ENCODE assay signal across 14 cellular contexts in the genomic region with DNA sequence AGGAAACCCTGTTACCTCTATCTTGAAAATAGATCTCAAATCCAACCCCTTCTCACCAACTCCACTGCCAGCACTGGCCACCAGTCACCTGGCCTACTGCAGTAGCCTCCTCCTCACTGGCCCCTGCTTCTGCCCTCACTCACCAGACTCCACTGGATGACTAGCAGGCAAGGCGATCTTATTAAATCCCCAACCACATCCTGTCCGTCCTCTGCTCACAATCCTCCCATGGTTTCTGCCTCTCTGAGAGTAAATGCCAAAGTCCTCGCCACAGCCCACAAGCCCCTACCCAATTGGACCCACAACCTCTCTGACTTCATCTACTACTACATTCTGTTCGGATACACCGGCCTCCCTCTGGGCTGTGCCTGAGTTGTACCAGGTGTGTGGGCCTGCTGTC. TPM values are rescaled to one million over a fixed set of nuclear protein-coding genes. Genes with fewer than 3 reads are reported as not detected.
A peak's percentile ranks its signal among the peaks of the same experiment; 100 is the strongest.
DNase-seq lines count a peak whose midpoint lies in the region; ATAC-seq and TF ChIP-seq lines count a peak whose summit lies in the region.
"Had no signal": no experiment of that assay in that cellular context is flagged by ENCODE, and none has a peak within 500 bp of the region (broad histone marks: within the 10 kb centered on the region; RNA-seq: fewer than 3 reads in every experiment).

No MANE protein-coding gene starts in this region.

- POLR2A ChIA-PET in activated CD4-positive, alpha-beta memory T cell treated with anti-CD3 and anti-CD28 coated beads for 36 hours (lab: Charles Lee), result no interaction called here

- CTCF ChIA-PET in activated CD4-positive, alpha-beta memory T cell treated with anti-CD3 and anti-CD28 coated beads for 36 hours (lab: Charles Lee), result interaction anchor here (2.0 kb wide), 1 partner anchor 22 kb away, joined by 6 read pairs; no protein-coding TSS in a partner anchor

- H3K27me3 Mint-ChIP-seq in GM23338 (ENCODE audit: insufficient read depth, low read depth, poor library complexity), result peaks cover 21% of the 10 kb centered on the region
- no peaks in the 10 kb centered on the region for H3K27me3 Mint-ChIP-seq in activated CD4-positive, alpha-beta memory T cell treated with anti-CD3 and anti-CD28 coated beads for 36 hours
- H3K27me3 Mint-ChIP-seq in memory B cell, result no peaks in the 10 kb centered on the region

- H3K4me1 Mint-ChIP-seq in GM23338, result peaks cover 50% of the 10 kb centered on the region
- peaks cover 48% of the 10 kb centered on the region for H3K4me1 Mint-ChIP-seq in activated CD4-positive, alpha-beta memory T cell treated with anti-CD3 and anti-CD28 coated beads for 36 hours (ENCODE audit: low read depth)
- H3K4me1 Mint-ChIP-seq in memory B cell, result peaks cover 26% of the 10 kb centered on the region

- H3K4me2 ChIP-seq in GM23338, result no peak overlapping the region

- H3K36me3 Mint-ChIP-seq in GM23338 (ENCODE audit: low read depth) (peaks cover 55% of the 10 kb centered on the region), memory B cell (peaks cover 13% of the 10 kb centered on the region)
- peaks cover 41% of the 10 kb centered on the region for H3K36me3 Mint-ChIP-seq in activated CD4-positive, alpha-beta memory T cell treated with anti-CD3 and anti-CD28 coated beads for 36 hours

- ATAC-seq in GM23338 (no peak), memory B cell (ENCODE audit: low read depth) (no peak), HG02678 (IDR thresholded peaks at IDR 0.05; ENCODE audit: unreplicated experiment) (no peak), HG03439 (IDR thresholded peaks at IDR 0.05; ENCODE audit: unreplicated experiment) (no peak)

- H3K9me2 ChIP-seq in GM23338 (ENCODE audit: insufficient read depth), result no peaks in the 10 kb centered on the region

- TF ChIP-seq CTCF in GM23338 (conservative IDR thresholded peaks at IDR 0.05; ENCODE audit: low read depth in 2 of 2), result no peak

- H3K4me3 ChIP-seq in GM23338, result no peak overlapping the region
- H3K4me3 ChIP-seq: stomach had no signal

- no peaks in the 10 kb centered on the region for H3K36me3 ChIP-seq in GM23338 (ENCODE audit: insufficient read depth)

- intact Hi-C loops in activated CD4-positive, alpha-beta memory T cell treated with anti-CD3 and anti-CD28 coated beads for 36 hours (cut with micrococcal nuclease), result no loop called here

- H3K4me3 Mint-ChIP-seq in GM23338, result no peak overlapping the region
- no peak overlapping the region for H3K4me3 Mint-ChIP-seq in activated CD4-positive, alpha-beta memory T cell treated with anti-CD3 and anti-CD28 coated beads for 36 hours
- no peak overlapping the region for H3K4me3 Mint-ChIP-seq in memory B cell

- H3K27ac ChIP-seq in GM23338 (ENCODE audit: low read depth), result no peak overlapping the region
- H3K27ac ChIP-seq: RWPE1, stomach had no signal

- H2AFZ ChIP-seq in GM23338, result no peak overlapping the region

- H4K20me1 ChIP-seq in GM23338 (replicated peaks; ENCODE audit: insufficient read depth), result no peaks in the 10 kb centered on the region

- H3K27ac Mint-ChIP-seq in GM23338 (peak overlapping the region; percentile 85; the same call in 1 of the 2 replicates), memory B cell (peak overlapping the region; percentile 80)
- H3K27ac Mint-ChIP-seq in activated CD4-positive, alpha-beta memory T cell treated with anti-CD3 and anti-CD28 coated beads for 36 hours, result peak overlapping the region; percentile 87

- H3K4me1 ChIP-seq in GM23338 (ENCODE audit: insufficient read depth), result peaks cover 24% of the 10 kb centered on the region

- H3K27me3 ChIP-seq in GM23338 (ENCODE audit: insufficient read depth), result no peaks in the 10 kb centered on the region
- H3K27me3 ChIP-seq: stomach had no signal

- H3K9me3 Mint-ChIP-seq in GM23338 (no peaks in the 10 kb centered on the region), memory B cell (no peaks in the 10 kb centered on the region)
- H3K9me3 Mint-ChIP-seq in activated CD4-positive, alpha-beta memory T cell treated with anti-CD3 and anti-CD28 coated beads for 36 hours, result no peaks in the 10 kb centered on the region

- H3F3A ChIP-seq in GM23338 (replicated peaks; ENCODE audit: low read depth), result 0 out of 2 replicates have a peak, but pooled peaks cover 8% of the 10 kb centered on the region

- peaks cover 24% of the 10 kb centered on the region for H3K79me2 ChIP-seq in GM23338 (replicated peaks; ENCODE audit: insufficient read depth)

- DNase-seq in GM23338 (ENCODE audit: low spot score) (no peak), memory B cell (ENCODE audit: low spot score in 2 of 2) (no peak)
- DNase-seq in activated CD4-positive, alpha-beta memory T cell treated with anti-CD3 and anti-CD28 coated beads for 36 hours, result peak; percentile 16
- DNase-seq: activated CD4-positive, alpha-beta T cell treated with anti-CD3 and anti-CD28 coated beads, Interleukin-2, amount 50 U/mL, for 48 hours; C1 segment of cervical spinal cord; central memory CD4-positive, alpha-beta T cell; EL; MM.1S; NCI-H2081 treated with DMSO at 0.1 percent for 48 hours; NCI-H774; stomach had no signal

TF ChIP-seq in GM23338, 12 proteins besides CTCF, POLR2A, EP300 and RAD21:
- TF ChIP-seq REST (IDR thresholded peaks at IDR 0.05; ENCODE audit: unreplicated experiment), result no peak
TF ChIP-seq in GM23338: peak in this region for 0.

RNA-seq across cellular contexts. Expression of gene PIM2, which starts 5.4 kb away (rescaled TPM):
- 336 and 359 TPM in 2 replicates for total RNA-seq in GM23338 (2014; rRNA removed; shearing (Covaris generic))
- 232 and 237 TPM in 2 replicates for polyA plus RNA-seq in GM23338 (2016; fragmentation: Nextera tagmentation; extraction: Ambion mirVana)
- 100 to 1,000 TPM; 386 to 401 TPM for total RNA-seq in activated CD4-positive, alpha-beta memory T cell treated with anti-CD3 and anti-CD28 coated beads for 36 hours

RNA-seq across cellular contexts. Expression of gene SLC35A2, which starts 12.8 kb away (rescaled TPM):
- 16.4 and 17.7 TPM in 2 replicates for total RNA-seq in GM23338 (2014; rRNA removed; shearing (Covaris generic))
- polyA plus RNA-seq in GM23338 (2016; fragmentation: Nextera tagmentation; extraction: Ambion mirVana), result 13.0 and 20.6 TPM in 2 replicates
- 10 to 100 TPM; 16.9 to 19.2 TPM for total RNA-seq in activated CD4-positive, alpha-beta memory T cell treated with anti-CD3 and anti-CD28 coated beads for 36 hours

RNA-seq across cellular contexts. Expression of gene PQBP1, which starts 26.5 kb away (rescaled TPM):
- 53.2 and 63.4 TPM in 2 replicates for total RNA-seq in GM23338 (2014; rRNA removed; shearing (Covaris generic))
- 121 and 130 TPM in 2 replicates for polyA plus RNA-seq in GM23338 (2016; fragmentation: Nextera tagmentation; extraction: Ambion mirVana)
- 10 to 100 TPM; 85.0 to 85.5 TPM for total RNA-seq in activated CD4-positive, alpha-beta memory T cell treated with anti-CD3 and anti-CD28 coated beads for 36 hours

RNA-seq across cellular contexts. Expression of gene TIMM17B, which starts 26.7 kb away (rescaled TPM):
- total RNA-seq in GM23338 (2014; rRNA removed; shearing (Covaris generic)), result 61.3 and 67.1 TPM in 2 replicates
- polyA plus RNA-seq in GM23338 (2016; fragmentation: Nextera tagmentation; extraction: Ambion mirVana), result 147 and 158 TPM in 2 replicates
- 10 to 100 TPM; 83.8 to 86.6 TPM for total RNA-seq in activated CD4-positive, alpha-beta memory T cell treated with anti-CD3 and anti-CD28 coated beads for 36 hours

RNA-seq across cellular contexts. Expression of gene OTUD5, which starts 33.1 kb away (rescaled TPM):
- total RNA-seq in GM23338 (2014; rRNA removed; shearing (Covaris generic)), result 45.4 and 56.5 TPM in 2 replicates
- polyA plus RNA-seq in GM23338 (2016; fragmentation: Nextera tagmentation; extraction: Ambion mirVana), result 23.5 and 28.7 TPM in 2 replicates
- 10 to 100 TPM; 83.4 to 85.4 TPM for total RNA-seq in activated CD4-positive, alpha-beta memory T cell treated with anti-CD3 and anti-CD28 coated beads for 36 hours
